10 cellular contexts compared by ENCODE assay signal in genomic region chr1:179298952-179299351, GRCh38. TPM values are rescaled to one million over a fixed set of nuclear protein-coding genes. Genes with fewer than 3 reads are reported as not detected.
DNase-seq lines count a peak whose midpoint lies in the region; ATAC-seq, FAIRE-seq and TF ChIP-seq lines count a peak whose summit lies in the region.
"Had no signal": no experiment of that assay in that cellular context is flagged by ENCODE, and none has a peak within 500 bp of the region (broad histone marks: within the 10 kb centered on the region; RNA-seq: fewer than 3 reads in every experiment).

No MANE protein-coding gene starts in this region.

- TF ChIP-seq CTCF in adrenal gland (IDR thresholded peaks at IDR 0.05) (no peak), transverse colon (IDR thresholded peaks at IDR 0.05) (no peak)

- in situ Hi-C loops in transverse colon (cut with MboI; ENCODE audit: low pct_ligation_motif_present in 1 of 4, low pct_unique_long_range_greater_than_20kb in 1 of 4, low sequenced_read_pairs in 3 of 4), result no loop called here

- H3K9me3 ChIP-seq in adrenal gland (replicated peaks in 1 of 3), result no peaks in the 10 kb centered on the region
- H3K9me3 ChIP-seq in transverse colon, result no peaks in the 10 kb centered on the region

- CTCF ChIA-PET in HEK293T (lab: Yijun Ruan, JAX), result no interaction called here

- peak overlapping the region in 1 of 4 donors; percentile 56 for H3K4me3 ChIP-seq in adrenal gland
- H3K4me3 ChIP-seq in transverse colon, result no peak overlapping the region

- ATAC-seq in GM21515 (IDR thresholded peaks at IDR 0.05; ENCODE audit: unreplicated experiment) (peak; percentile 71), HG03575 (IDR thresholded peaks at IDR 0.05; ENCODE audit: extremely low read depth, insufficient number of reproducible peaks, low FRiP score, unreplicated experiment) (peak; percentile 73)

- intact Hi-C loops in adrenal gland (cut with DNase I), result loop anchor here in 1 of 2 donors (10.0 kb wide), 1 partner anchor 66 kb away; the partner anchor contains the start of gene AXDND1
- intact Hi-C loops in transverse colon (cut with DNase I; ENCODE audit: low total_unique reads), result no loop called here

- peaks cover 38 to 72% of the 10 kb centered on the region in 2 donors for H3K4me1 ChIP-seq in adrenal gland (replicated peaks in 1 of 2)
- peaks cover 8 to 36% (median 13%) of the 10 kb centered on the region in 4 donors for H3K4me1 ChIP-seq in transverse colon

- POLR2A ChIA-PET in HEK293T (lab: Yijun Ruan, JAX), result no interaction called here

- DNase-seq in GM12891 (ENCODE audit: insufficient read length, low spot score), result peak; percentile 27
- no peak for DNase-seq in adrenal gland
- no peak for DNase-seq in HEK293T (ENCODE audit: extremely low spot score)
- DNase-seq in NCI-H2227 treated with DMSO at 0.1 percent for 48 hours (lab: John Stamatoyannopoulos, UW), result no peak
- DNase-seq in ureter (ENCODE audit: low spot score), result no peak
- DNase-seq in transverse colon, result no peak
- DNase-seq: islet precursor cell had no signal

- peak; percentile 80 for FAIRE-seq in GM12891 (lab: Jason Lieb, UNC)
- FAIRE-seq: astrocyte had no signal

- H3K27ac ChIP-seq in adrenal gland (peak overlapping the region in 4 of 5 donors; percentile 24 to 97 (median 73)), transverse colon (no peak overlapping the region)

- WGBS in adrenal gland, 4 donors, result 50 to 56% (median 53%) methylated on average over 3 of the region's 3 CpGs
- 76% methylated on average over 3 of the region's 3 CpGs for WGBS in transverse colon (ENCODE audit: low coverage in 1 of 2), 2 donors

- no peaks in the 10 kb centered on the region for H3K27me3 ChIP-seq in adrenal gland
- no peaks in the 10 kb centered on the region for H3K27me3 ChIP-seq in transverse colon

- TF ChIP-seq EP300 in transverse colon (IDR thresholded peaks at IDR 0.05; ENCODE audit: low read depth), result no peak

- H3K36me3 ChIP-seq in adrenal gland (replicated peaks in 1 of 2) (peaks cover 0 to 9% of the 10 kb centered on the region in 2 donors), transverse colon (peaks cover 0 to 4% (median 0%) of the 10 kb centered on the region in 4 donors)

- TF ChIP-seq POLR2A in GM12891 (IDR thresholded peaks at IDR 0.05; ENCODE audit: low read depth, low read length), result no peak
- TF ChIP-seq POLR2A in adrenal gland (IDR thresholded peaks at IDR 0.05), result no peak
- TF ChIP-seq POLR2A in transverse colon (IDR thresholded peaks at IDR 0.05), result no peak

TF ChIP-seq in GM12891, 5 proteins besides CTCF, POLR2A, EP300 and RAD21:
- TF ChIP-seq TAF1 (IDR thresholded peaks at IDR 0.05; ENCODE audit: low read depth, low read length) (no peak), POU2F2 (IDR thresholded peaks at IDR 0.05; ENCODE audit: low read depth, low read length) (no peak), POLR2AphosphoS5 (IDR thresholded peaks at IDR 0.05; ENCODE audit: low read depth, low read length) (no peak)

TF ChIP-seq in HEK293T, 16 proteins besides CTCF, POLR2A, EP300 and RAD21:
- TF ChIP-seq PKNOX1 (IDR thresholded peaks at IDR 0.05) (no peak), ZNF384 (IDR thresholded peaks at IDR 0.05) (no peak), ELF4 (IDR thresholded peaks at IDR 0.05) (no peak), SP1 (IDR thresholded peaks at IDR 0.05) (no peak), FOXM1 (IDR thresholded peaks at IDR 0.05; ENCODE audit: borderline replicate concordance) (no peak), TARDBP (IDR thresholded peaks at IDR 0.05) (no peak)

RNA-seq across cellular contexts. Expression of gene SOAT1, which starts 5.4 kb away (rescaled TPM):
- 7.6 TPM for polyA plus RNA-seq in GM12891 (2012; ENCODE audit: low read depth, missing spikeins)
- total RNA-seq in adrenal gland, result 100 to 1,000 TPM; 127 to 803 (median 239) TPM
- polyA plus RNA-seq in adrenal gland, result 100 to 1,000 TPM in 1 of 3 donors, 10 to 100 TPM in 2; 36.9 to 675 (median 49.4) TPM
- total RNA-seq in ureter, result 33.3 TPM
- 10 to 100 TPM in 3 of 4 donors, 1 to 10 TPM in 1; 4.0 to 13.9 (median 10.3) TPM for total RNA-seq in transverse colon

Comparison
In these comparisons a context has a peak if more than half of its experiments do, and no peak if none do; other contexts are left out.
1. H3K27ac ChIP-seq: peak in adrenal gland (4 of 5); none in transverse colon (0 of 4).